Comparison of ENCODE assay signal across 10 cellular contexts in genomic region chr21:41973861-41974751, GRCh38. TPM values are rescaled to one million over a fixed set of nuclear protein-coding genes. Genes with fewer than 3 reads are reported as not detected.
DNase-seq lines count a peak whose midpoint lies in the region; ATAC-seq and TF ChIP-seq lines count a peak whose summit lies in the region.
"Had no signal": no experiment of that assay in that cellular context is flagged by ENCODE, and none has a peak within 500 bp of the region (broad histone marks: within the 10 kb centered on the region; RNA-seq: fewer than 3 reads in every experiment).

No MANE protein-coding gene starts in this region.

- no peak overlapping the region for H3K4me3 Mint-ChIP-seq in activated CD4-positive, alpha-beta memory T cell treated with anti-CD3 and anti-CD28 coated beads for 36 hours

- H3K4me3 ChIP-seq in AG09309 (ENCODE audit: control insufficient read depth, low read depth, low read length) (no peak overlapping the region), right atrium auricular region (no peak overlapping the region)
- H3K4me3 ChIP-seq: psoas muscle had no signal

- peaks cover 11% of the 10 kb centered on the region for H3K4me1 Mint-ChIP-seq in activated CD4-positive, alpha-beta memory T cell treated with anti-CD3 and anti-CD28 coated beads for 36 hours (ENCODE audit: low read depth)

- H3K27ac ChIP-seq in right atrium auricular region, result no peak overlapping the region
- H3K27ac ChIP-seq: psoas muscle had no signal

- TF ChIP-seq CTCF in AG09309 (IDR thresholded peaks at IDR 0.05; ENCODE audit: control insufficient read depth, insufficient read depth, low read depth, low read length, missing control alignments) (peak; percentile 3), right atrium auricular region (IDR thresholded peaks at IDR 0.05) (no peak)

- H3K27ac Mint-ChIP-seq in activated CD4-positive, alpha-beta memory T cell treated with anti-CD3 and anti-CD28 coated beads for 36 hours, result peak overlapping the region; percentile 5

- POLR2A ChIA-PET in activated CD4-positive, alpha-beta memory T cell treated with anti-CD3 and anti-CD28 coated beads for 36 hours (lab: Charles Lee), result no interaction called here

- intact Hi-C loops in activated CD4-positive, alpha-beta memory T cell treated with anti-CD3 and anti-CD28 coated beads for 36 hours (cut with micrococcal nuclease), result loop anchor here (10.0 kb wide), 1 partner anchor 141 kb away; no protein-coding TSS in a partner anchor

- H3K4me1 ChIP-seq in right atrium auricular region, result peaks cover 0 to 10% of the 10 kb centered on the region in 2 donors
- H3K4me1 ChIP-seq: psoas muscle had no signal

- CTCF ChIA-PET in activated CD4-positive, alpha-beta memory T cell treated with anti-CD3 and anti-CD28 coated beads for 36 hours (lab: Charles Lee), result interaction anchor here (1.4 kb wide), 1 partner anchor 134 kb away, joined by 9 read pairs; no protein-coding TSS in a partner anchor

- H3K36me3 Mint-ChIP-seq in activated CD4-positive, alpha-beta memory T cell treated with anti-CD3 and anti-CD28 coated beads for 36 hours, result no peaks in the 10 kb centered on the region

- H3K36me3 ChIP-seq in right atrium auricular region, result no peaks in the 10 kb centered on the region

- no peaks in the 10 kb centered on the region for H3K27me3 ChIP-seq in right atrium auricular region

- DNase-seq in AG09309 (ENCODE audit: low read depth), result no peak
- DNase-seq in H4 (ENCODE audit: low spot score), result peak; percentile 45
- peak; percentile 25 for DNase-seq in activated CD4-positive, alpha-beta memory T cell treated with anti-CD3 and anti-CD28 coated beads for 36 hours
- DNase-seq in right atrium auricular region (ENCODE audit: low spot score), result peak; percentile 57
- DNase-seq in NCI-H146 treated with DMSO at 0.1 percent for 48 hours (lab: John Stamatoyannopoulos, UW; ENCODE audit: unreplicated experiment), result no peak
- no peak for DNase-seq in NK-92 (lab: John Stamatoyannopoulos, UW; ENCODE audit: unreplicated experiment)
- DNase-seq in NCI-H1048 (lab: John Stamatoyannopoulos, UW), result no peak
- DNase-seq: NK-92 treated with Interleukin-12 subunit alpha and Interleukin-12 subunit beta, amount 100 ng/mL, for 24 hours had no signal

- no peak for ATAC-seq in GM21515 (IDR thresholded peaks at IDR 0.05; ENCODE audit: unreplicated experiment)

- H3K9me3 ChIP-seq in right atrium auricular region, result no peaks in the 10 kb centered on the region
- H3K9me3 ChIP-seq: psoas muscle had no signal

- peaks cover 2% of the 10 kb centered on the region for H3K9me3 Mint-ChIP-seq in activated CD4-positive, alpha-beta memory T cell treated with anti-CD3 and anti-CD28 coated beads for 36 hours

- no peaks in the 10 kb centered on the region for H3K27me3 Mint-ChIP-seq in activated CD4-positive, alpha-beta memory T cell treated with anti-CD3 and anti-CD28 coated beads for 36 hours

RNA-seq across cellular contexts. Expression of gene C2CD2, which starts 20.3 kb away (rescaled TPM):
- 15.7 and 17.2 TPM in 2 replicates for total RNA-seq in H4 (2014; rRNA removed; shearing (Covaris generic))
- 1 to 10 TPM; 3.8 to 7.5 TPM for total RNA-seq in activated CD4-positive, alpha-beta memory T cell treated with anti-CD3 and anti-CD28 coated beads for 36 hours
- 1 to 10 TPM; 8.6 to 9.1 TPM for total RNA-seq in right atrium auricular region

RNA-seq across cellular contexts. Expression of gene ZBTB21, which starts 36.1 kb away (rescaled TPM):
- total RNA-seq in H4 (2014; rRNA removed; shearing (Covaris generic)), result 12.8 and 16.0 TPM in 2 replicates
- 10 to 100 TPM; 23.6 to 24.1 TPM for total RNA-seq in activated CD4-positive, alpha-beta memory T cell treated with anti-CD3 and anti-CD28 coated beads for 36 hours
- 10 to 100 TPM in 1 of 2 donors, 1 to 10 TPM in 1; 5.5 to 10.3 TPM for total RNA-seq in right atrium auricular region

Comparison
In these comparisons a context has a peak if more than half of its experiments do, and no peak if none do; other contexts are left out.
1. DNase-seq: peak in H4 (single experiment), activated CD4-positive, alpha-beta memory T cell treated with anti-CD3 and anti-CD28 coated beads for 36 hours (single experiment) and right atrium auricular region (single experiment); none in AG09309 (single experiment), NCI-H146 treated with DMSO at 0.1 percent for 48 hours (single experiment), NK-92 (single experiment) and NCI-H1048 (single experiment).